ENCODE assay signal across 8 cellular contexts in the genomic region with DNA sequence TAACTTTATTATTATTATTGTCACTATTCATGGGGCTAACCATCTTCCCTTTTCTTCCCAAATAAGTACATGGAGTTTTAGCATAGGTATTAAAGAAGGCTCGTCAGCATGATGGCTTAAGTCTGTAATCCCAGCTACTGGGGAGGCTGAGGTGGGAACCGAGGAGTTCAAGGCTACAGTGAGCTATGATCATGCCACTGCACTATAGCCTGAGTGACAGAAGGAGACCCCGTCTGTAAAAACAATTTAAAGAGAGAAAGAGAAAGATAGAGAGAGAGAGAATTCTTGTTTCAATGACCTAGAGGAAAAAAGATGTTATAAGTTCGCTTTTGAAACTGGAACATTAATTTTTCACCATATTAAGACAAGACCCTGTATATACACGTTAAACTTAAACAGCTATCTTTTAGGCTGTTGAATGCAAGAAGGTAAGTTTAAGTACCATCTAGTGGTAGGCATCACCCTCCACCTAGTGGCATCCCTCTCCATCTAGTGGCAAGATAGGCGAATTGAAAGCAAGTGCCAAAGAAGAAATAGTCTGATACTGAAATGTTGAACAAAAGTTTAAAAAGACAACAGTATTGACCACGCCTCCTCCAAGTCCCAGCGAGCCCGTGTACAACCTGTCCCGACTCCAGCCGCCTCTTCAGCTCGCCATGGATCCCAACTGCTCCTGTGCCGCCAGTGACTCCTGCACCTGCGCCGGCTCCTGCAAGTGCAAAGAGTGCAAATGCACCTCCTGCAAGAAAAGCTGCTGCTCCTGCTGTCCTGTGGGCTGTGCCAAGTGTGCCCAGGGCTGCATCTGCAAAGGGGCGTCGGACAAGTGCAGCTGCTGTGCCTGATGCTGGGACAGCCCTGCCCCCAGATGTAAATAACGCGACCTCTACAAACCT. TPM values are rescaled to one million over a fixed set of nuclear protein-coding genes. Genes with fewer than 3 reads are reported as not detected.
DNase-seq lines count a peak whose midpoint lies in the region; ATAC-seq and TF ChIP-seq lines count a peak whose summit lies in the region.

No MANE protein-coding gene starts in this region.

- no peaks in the 10 kb centered on the region for H3K9me2 ChIP-seq in HCT116 (ENCODE audit: insufficient read depth)

- peak overlapping the region; percentile 35 to 59 for H3K4me3 ChIP-seq in HCT116 (replicated peaks in 1 of 2; ENCODE audit: low read depth in 1 of 2, low read length in 2 of 2)
- peak overlapping the region; percentile 36 for H3K4me3 ChIP-seq in LNCaP clone FGC (ENCODE audit: low read depth, low read length)
- H3K4me3 ChIP-seq in astrocyte of the spinal cord (ENCODE audit: low read depth, low read length): no peak overlapping the region
- H3K4me3 ChIP-seq in skeletal muscle cell (ENCODE audit: low read depth, low read length): no peak overlapping the region

- H3K27me3 ChIP-seq in HCT116 (ENCODE audit: insufficient read depth, low read length): no peaks in the 10 kb centered on the region

- peaks cover 29% of the 10 kb centered on the region for H3K27me3 Mint-ChIP-seq in T-helper 1 cell treated with Interleukin-12 subunit alpha and Interleukin-12 subunit beta and Interleukin-4 antibody, amounts not matched to agents 30 μg/mL and 1 μg/mL, for 36 hours (ENCODE audit: low read depth)

- peak; percentile 84 for TF ChIP-seq RAD21 in HCT116 (IDR thresholded peaks at IDR 0.05; ENCODE audit: low read depth)

- H3K4me2 ChIP-seq in HCT116 (ENCODE audit: low read length): peak overlapping the region; percentile 89

- peaks cover 4% of the 10 kb centered on the region for H3K36me3 Mint-ChIP-seq in T-helper 1 cell treated with Interleukin-12 subunit alpha and Interleukin-12 subunit beta and Interleukin-4 antibody, amounts not matched to agents 30 μg/mL and 1 μg/mL, for 36 hours (ENCODE audit: low read depth)

- H3K27ac Mint-ChIP-seq in T-helper 1 cell treated with Interleukin-12 subunit alpha and Interleukin-12 subunit beta and Interleukin-4 antibody, amounts not matched to agents 30 μg/mL and 1 μg/mL, for 36 hours: no peak overlapping the region

- peak; percentile 96 for ATAC-seq in HCT116

- POLR2A ChIA-PET in HCT116 (lab: Charles Lee): interaction anchor here (0.6 kb wide), 1 partner anchor 104 kb away, joined by 3 read pairs; no protein-coding TSS in a partner anchor

- no peaks in the 10 kb centered on the region for H3K9me3 ChIP-seq in HCT116 (ENCODE audit: control insufficient read depth in 1 of 2, insufficient read depth in 1 of 2, low read depth in 1 of 2, low read length in 2 of 2)

- TF ChIP-seq POLR2A in HCT116 (IDR thresholded peaks at IDR 0.05; ENCODE audit: borderline replicate concordance, extremely low read depth, insufficient read depth, insufficient read length): no peak

- no peaks in the 10 kb centered on the region for H3K9me3 Mint-ChIP-seq in T-helper 1 cell treated with Interleukin-12 subunit alpha and Interleukin-12 subunit beta and Interleukin-4 antibody, amounts not matched to agents 30 μg/mL and 1 μg/mL, for 36 hours

- intact Hi-C loops in HCT116 (cut with micrococcal nuclease): loop anchor here (2.0 to 10.0 kb wide), 2 partner anchors 103 to 461 kb away; no protein-coding TSS in a partner anchor

- no TSS peak for BruUV-seq in HCT116 (replicated peaks; lab: Mats Ljungman, UMichigan)

- peak overlapping the region; percentile 64 for H3K4me3 Mint-ChIP-seq in T-helper 1 cell treated with Interleukin-12 subunit alpha and Interleukin-12 subunit beta and Interleukin-4 antibody, amounts not matched to agents 30 μg/mL and 1 μg/mL, for 36 hours

- H3K27ac ChIP-seq in HCT116 (ENCODE audit: low read depth, low read length): no peak overlapping the region

- H3K36me3 ChIP-seq in HCT116 (ENCODE audit: control insufficient read depth in 1 of 2, insufficient read depth in 2 of 2, low read length in 2 of 2): no peaks in the 10 kb centered on the region

- no peak overlapping the region for H3K9ac ChIP-seq in HCT116 (ENCODE audit: low read length)

- H4K20me1 ChIP-seq in HCT116 (ENCODE audit: insufficient read depth): no peaks in the 10 kb centered on the region

- peaks cover 16% of the 10 kb centered on the region for H3K4me1 Mint-ChIP-seq in T-helper 1 cell treated with Interleukin-12 subunit alpha and Interleukin-12 subunit beta and Interleukin-4 antibody, amounts not matched to agents 30 μg/mL and 1 μg/mL, for 36 hours (ENCODE audit: low read depth)

- DNase-seq in SIG-M5 treated with dmso at 0.1 percent for 504 hours (lab: John Stamatoyannopoulos, UW; ENCODE audit: unreplicated experiment) (peak; percentile 50), SIG-M5 (lab: John Stamatoyannopoulos, UW) (no peak), HCT116 (ENCODE audit: low read depth, low spot score) (peak; percentile 81), LNCaP clone FGC (ENCODE audit: low read depth) (peak; percentile 72), astrocyte of the spinal cord (ENCODE audit: low read depth, low spot score) (peak; percentile 63), hippocampal formation (lab: John Stamatoyannopoulos, UW) (peak; percentile 3 to 68), skeletal muscle cell (ENCODE audit: low read depth) (peak; percentile 16)

- H2AFZ ChIP-seq in HCT116 (ENCODE audit: low read depth, low read length, poor library complexity, severe bottlenecking): peak overlapping the region; percentile 85

- H3K4me1 ChIP-seq in HCT116 (ENCODE audit: control insufficient read depth in 1 of 2, insufficient read depth in 2 of 2, low read length in 2 of 2): peaks cover 0 to 5% of the 10 kb centered on the region in 2 experiments; a peak in 1 of 4 replicates

- CTCF ChIA-PET in HCT116 (lab: Charles Lee): interaction anchor here (0.8 to 1.6 kb wide), 11 partner anchors 10 to 388 kb away, joined by 3 to 24 read pairs (median 5); no protein-coding TSS in a partner anchor

- TF ChIP-seq CTCF in HCT116 (IDR thresholded peaks at IDR 0.05 in 2 of 3, conservative IDR thresholded peaks at IDR 0.05 in 1 of 3; ENCODE audit: borderline replicate concordance in 1 of 3, insufficient read depth in 1 of 3, low read depth in 2 of 3, low read length in 2 of 3): peak; percentile 83 to 98 (median 88)
- peak; percentile 94 for TF ChIP-seq CTCF in LNCaP clone FGC (IDR thresholded peaks at IDR 0.05; ENCODE audit: control insufficient read depth, extremely low read depth, insufficient read depth)
- TF ChIP-seq CTCF in astrocyte of the spinal cord (IDR thresholded peaks at IDR 0.05; ENCODE audit: low read depth, low read length): peak; percentile 94

- in situ Hi-C loops in astrocyte of the spinal cord (cut with HindIII; ENCODE audit: low sequenced_read_pairs): no loop called here

- H3K79me2 ChIP-seq in HCT116 (ENCODE audit: insufficient read depth, low read length): no peaks in the 10 kb centered on the region

- RAD21 ChIA-PET in HCT116 (lab: Charles Lee; ENCODE audit: low non-redundant PET in 1 of 2, low total read pairs in 2 of 2, uncharacterized antibody in 2 of 2, unreplicated experiment in 2 of 2): interaction anchor here (1.0 to 1.5 kb wide), 2 partner anchors 104 kb away, joined by 4 to 6 read pairs; no protein-coding TSS in a partner anchor

TF ChIP-seq in HCT116, 20 proteins besides CTCF, POLR2A, EP300 and RAD21:
- TF ChIP-seq YY1 (IDR thresholded peaks at IDR 0.05; ENCODE audit: extremely low read depth, insufficient replicate concordance, low read depth, low read length) (peak; percentile 26), SIN3A (IDR thresholded peaks at IDR 0.05; ENCODE audit: low read depth) (peak; percentile 40; the same call in 1 of the 2 replicates), CBX3 (IDR thresholded peaks at IDR 0.05; ENCODE audit: low read depth) (peak; percentile 67), FOSL1 (IDR thresholded peaks at IDR 0.05; ENCODE audit: low read depth) (no peak)
- TF ChIP-seq, protein P1, sequence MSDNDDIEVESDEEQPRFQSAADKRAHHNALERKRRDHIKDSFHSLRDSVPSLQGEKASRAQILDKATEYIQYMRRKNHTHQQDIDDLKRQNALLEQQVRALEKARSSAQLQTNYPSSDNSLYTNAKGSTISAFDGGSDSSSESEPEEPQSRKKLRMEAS (IDR thresholded peaks at IDR 0.05): peak; percentile 63
- TF ChIP-seq, protein P2, sequence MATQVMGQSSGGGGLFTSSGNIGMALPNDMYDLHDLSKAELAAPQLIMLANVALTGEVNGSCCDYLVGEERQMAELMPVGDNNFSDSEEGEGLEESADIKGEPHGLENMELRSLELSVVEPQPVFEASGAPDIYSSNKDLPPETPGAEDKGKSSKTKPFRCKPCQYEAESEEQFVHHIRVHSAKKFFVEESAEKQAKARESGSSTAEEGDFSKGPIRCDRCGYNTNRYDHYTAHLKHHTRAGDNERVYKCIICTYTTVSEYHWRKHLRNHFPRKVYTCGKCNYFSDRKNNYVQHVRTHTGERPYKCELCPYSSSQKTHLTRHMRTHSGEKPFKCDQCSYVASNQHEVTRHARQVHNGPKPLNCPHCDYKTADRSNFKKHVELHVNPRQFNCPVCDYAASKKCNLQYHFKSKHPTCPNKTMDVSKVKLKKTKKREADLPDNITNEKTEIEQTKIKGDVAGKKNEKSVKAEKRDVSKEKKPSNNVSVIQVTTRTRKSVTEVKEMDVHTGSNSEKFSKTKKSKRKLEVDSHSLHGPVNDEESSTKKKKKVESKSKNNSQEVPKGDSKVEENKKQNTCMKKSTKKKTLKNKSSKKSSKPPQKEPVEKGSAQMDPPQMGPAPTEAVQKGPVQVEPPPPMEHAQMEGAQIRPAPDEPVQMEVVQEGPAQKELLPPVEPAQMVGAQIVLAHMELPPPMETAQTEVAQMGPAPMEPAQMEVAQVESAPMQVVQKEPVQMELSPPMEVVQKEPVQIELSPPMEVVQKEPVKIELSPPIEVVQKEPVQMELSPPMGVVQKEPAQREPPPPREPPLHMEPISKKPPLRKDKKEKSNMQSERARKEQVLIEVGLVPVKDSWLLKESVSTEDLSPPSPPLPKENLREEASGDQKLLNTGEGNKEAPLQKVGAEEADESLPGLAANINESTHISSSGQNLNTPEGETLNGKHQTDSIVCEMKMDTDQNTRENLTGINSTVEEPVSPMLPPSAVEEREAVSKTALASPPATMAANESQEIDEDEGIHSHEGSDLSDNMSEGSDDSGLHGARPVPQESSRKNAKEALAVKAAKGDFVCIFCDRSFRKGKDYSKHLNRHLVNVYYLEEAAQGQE (IDR thresholded peaks at IDR 0.05; ENCODE audit: low read depth): no peak

RNA-seq across cellular contexts. Expression of a gene that starts 26.0 kb away (rescaled TPM):
- total RNA-seq in HCT116 (2021; ENCODE audit: unreplicated experiment): 68.9 TPM
- polyA plus RNA-seq in HCT116 (2012): 39.3 and 45.3 TPM in 2 replicates

Comparison
In these comparisons a context has a peak if more than half of its experiments do, and no peak if none do; other contexts are left out.
1. H3K4me3 ChIP-seq: peak in HCT116 (2 of 2) and LNCaP clone FGC (single experiment); none in astrocyte of the spinal cord (single experiment) and skeletal muscle cell (single experiment).
2. Peak in every context shown above with its lines, with median percentiles within 50 percentile points of each other: CTCF ChIP-seq.